In genomic region chr2:168469281-168469988, GRCh38 we compare ENCODE assay signal across 9 cellular contexts. TPM values are rescaled to one million over a fixed set of nuclear protein-coding genes. Genes with fewer than 3 reads are reported as not detected.
DNase-seq lines count a peak whose midpoint lies in the region; ATAC-seq, FAIRE-seq and TF ChIP-seq lines count a peak whose summit lies in the region.
"Had no signal": no experiment of that assay in that cellular context is flagged by ENCODE, and none has a peak within 500 bp of the region (broad histone marks: within the 10 kb centered on the region; RNA-seq: fewer than 3 reads in every experiment).

No MANE protein-coding gene starts in this region.

- intact Hi-C loops in left ventricle myocardium inferior (cut with micrococcal nuclease) = no loop called here

- H3K4me1 Mint-ChIP-seq in natural killer cell treated with Interleukin-12 subunit alpha and Interleukin-12 subunit beta and Interleukin-15 and Interleukin-18, amount 100 ng/mL, for 72 hours (ENCODE audit: low read depth in 2 of 2) = peaks cover 52 to 63% of the 10 kb centered on the region in 2 donors

- H3K27ac ChIP-seq in MM.1S (ENCODE audit: low read length) (no peak overlapping the region), left ventricle myocardium inferior (replicated peaks) (no peak overlapping the region)
- H3K27ac ChIP-seq: thoracic aorta had no signal

- TF ChIP-seq CTCF in MM.1S (IDR thresholded peaks at IDR 0.05; ENCODE audit: low read length) (no peak), left ventricle myocardium inferior (IDR thresholded peaks at IDR 0.05; ENCODE audit: borderline replicate concordance) (no peak)

- H3K36me3 Mint-ChIP-seq in natural killer cell treated with Interleukin-12 subunit alpha and Interleukin-12 subunit beta and Interleukin-15 and Interleukin-18, amount 100 ng/mL, for 72 hours = no peaks in the 10 kb centered on the region

- peaks cover 6% of the 10 kb centered on the region; the same call in 1 of the 2 replicates for H3F3A ChIP-seq in MM.1S (ENCODE audit: insufficient read depth, low read length)

- peak; percentile 23 for DNase-seq in MM.1S
- DNase-seq in natural killer cell treated with Interleukin-12 subunit alpha and Interleukin-12 subunit beta and Interleukin-15 and Interleukin-18, amount 100 ng/mL, for 72 hours (ENCODE audit: low spot score) = no peak
- DNase-seq in left ventricle myocardium inferior = no peak
- DNase-seq in activated T-cell treated with anti-CD3 and anti-CD28 coated beads, Interleukin-2, amount 50 U/mL, for 48 hours = no peak
- no peak for DNase-seq in frontal cortex (ENCODE audit: low spot score in 2 of 2)

- no peaks in the 10 kb centered on the region for H3K9me2 ChIP-seq in MM.1S (replicated peaks; ENCODE audit: insufficient read depth, low read length)

- H3K9me3 Mint-ChIP-seq in natural killer cell treated with Interleukin-12 subunit alpha and Interleukin-12 subunit beta and Interleukin-15 and Interleukin-18, amount 100 ng/mL, for 72 hours = no peaks in the 10 kb centered on the region

- H3K27me3 ChIP-seq in MM.1S (replicated peaks; ENCODE audit: insufficient read depth, low read length) = no peaks in the 10 kb centered on the region
- no peaks in the 10 kb centered on the region for H3K27me3 ChIP-seq in left ventricle myocardium inferior (ENCODE audit: low read depth)

- H3K4me2 ChIP-seq in MM.1S (ENCODE audit: low read depth, low read length) = peak overlapping the region; percentile 21; the same call in 1 of the 2 replicates

- no peak for FAIRE-seq in frontal cortex (lab: Jason Lieb, UNC)

- no peak overlapping the region for H3K9ac ChIP-seq in MM.1S (ENCODE audit: low read length)

- H3K4me3 ChIP-seq in MM.1S (ENCODE audit: low read length) (no peak overlapping the region), left ventricle myocardium inferior (no peak overlapping the region)
- H3K4me3 ChIP-seq: thoracic aorta had no signal

- H3K27me3 Mint-ChIP-seq in natural killer cell treated with Interleukin-12 subunit alpha and Interleukin-12 subunit beta and Interleukin-15 and Interleukin-18, amount 100 ng/mL, for 72 hours = no peaks in the 10 kb centered on the region

- peak overlapping the region; percentile 45 to 68 for H3K27ac Mint-ChIP-seq in natural killer cell treated with Interleukin-12 subunit alpha and Interleukin-12 subunit beta and Interleukin-15 and Interleukin-18, amount 100 ng/mL, for 72 hours

- peak overlapping the region; percentile 47 for H3K4me3 Mint-ChIP-seq in natural killer cell treated with Interleukin-12 subunit alpha and Interleukin-12 subunit beta and Interleukin-15 and Interleukin-18, amount 100 ng/mL, for 72 hours

- ATAC-seq in GM18870 (IDR thresholded peaks at IDR 0.05; ENCODE audit: unreplicated experiment) (peak; percentile 88), HG02759 (IDR thresholded peaks at IDR 0.05; ENCODE audit: unreplicated experiment) (peak; percentile 77), HG02970 (IDR thresholded peaks at IDR 0.05; ENCODE audit: low FRiP score, unreplicated experiment) (no peak)
- ATAC-seq in natural killer cell treated with Interleukin-12 subunit alpha and Interleukin-12 subunit beta and Interleukin-15 and Interleukin-18, amount 100 ng/mL, for 72 hours = peak; percentile 48 to 58

- H4K20me1 ChIP-seq in MM.1S (ENCODE audit: insufficient read depth, low read length) = no peaks in the 10 kb centered on the region

- no peaks in the 10 kb centered on the region for H3K9me3 ChIP-seq in MM.1S (replicated peaks; ENCODE audit: insufficient read depth, low read length)
- H3K9me3 ChIP-seq in left ventricle myocardium inferior (replicated peaks) = no peaks in the 10 kb centered on the region
- H3K9me3 ChIP-seq: thoracic aorta had no signal

- H3K36me3 ChIP-seq in MM.1S (replicated peaks; ENCODE audit: insufficient read depth, low read length) (no peaks in the 10 kb centered on the region), left ventricle myocardium inferior (no peaks in the 10 kb centered on the region)
- H3K36me3 ChIP-seq: thoracic aorta had no signal

- H3K4me1 ChIP-seq in MM.1S (ENCODE audit: low read length) (peaks cover 41% of the 10 kb centered on the region), left ventricle myocardium inferior (peaks cover 82% of the 10 kb centered on the region)

- no peak overlapping the region for H2AFZ ChIP-seq in MM.1S (ENCODE audit: low read length)

- peaks cover 95% of the 10 kb centered on the region for H3K79me2 ChIP-seq in MM.1S (ENCODE audit: low read length)

RNA-seq across cellular contexts. Expression of gene CERS6, which starts 13.4 kb away (rescaled TPM):
- total RNA-seq in natural killer cell treated with Interleukin-12 subunit alpha and Interleukin-12 subunit beta and Interleukin-15 and Interleukin-18, amount 100 ng/mL, for 72 hours = 10 to 100 TPM; 17.8 to 19.5 TPM
- total RNA-seq in left ventricle myocardium inferior (68.9 TPM), frontal cortex (137 TPM)
